ENCODE assay signal across 8 cellular contexts in genomic region chr20:44966030-44966961, GRCh38. TPM values are rescaled to one million over a fixed set of nuclear protein-coding genes. Genes with fewer than 3 reads are reported as not detected.
DNase-seq lines count a peak whose midpoint lies in the region; ATAC-seq, FAIRE-seq and TF ChIP-seq lines count a peak whose summit lies in the region.

STK4 (plus strand) TSS chr20:44966512; CDS start chr20:44966569, 57 bp downstream.

- peaks cover 0 to 11% (median 0%) of the 10 kb centered on the region in 3 donors for H3K4me1 ChIP-seq in pancreas
- H3K4me1 ChIP-seq in tibial artery = peaks cover 0 to 24% (median 10%) of the 10 kb centered on the region in 4 donors

- H3K9me3 ChIP-seq in pancreas (no peaks in the 10 kb centered on the region), tibial artery (no peaks in the 10 kb centered on the region)

- peak within 1 kb of the TSS; percentile 82 for H3K4me3 ChIP-seq in GM12864 (ENCODE audit: low read depth, low read length)
- peak within 1 kb of the TSS; percentile 60 to 94 (median 88) for H3K4me3 ChIP-seq in pancreas
- H3K4me3 ChIP-seq in tibial artery = peak within 1 kb of the TSS; percentile 71 to 92

- peak within 1 kb of the TSS; percentile 97 for H3K27ac Mint-ChIP-seq in activated naive CD8-positive, alpha-beta T cell treated with anti-CD3 and anti-CD28 coated beads for 36 hours

- H3K27ac ChIP-seq in pancreas = peak within 1 kb of the TSS; percentile 62 to 84 (median 78)
- H3K27ac ChIP-seq in tibial artery = peak within 1 kb of the TSS; percentile 85 to 88

- peaks cover 60% of the 10 kb centered on the region for H3K4me1 Mint-ChIP-seq in activated naive CD8-positive, alpha-beta T cell treated with anti-CD3 and anti-CD28 coated beads for 36 hours

- H3K36me3 ChIP-seq in pancreas (no peaks in the 10 kb centered on the region), tibial artery (no peaks in the 10 kb centered on the region)

- H3K4me3 Mint-ChIP-seq in activated naive CD8-positive, alpha-beta T cell treated with anti-CD3 and anti-CD28 coated beads for 36 hours = peak within 1 kb of the TSS; percentile 98

- TF ChIP-seq CTCF in GM12864 (IDR thresholded peaks at IDR 0.05; ENCODE audit: low read depth, low read length, missing control alignments) (peak; percentile 59), pancreas (IDR thresholded peaks at IDR 0.05) (peak in 2 of 4 donors; percentile 29 to 34), tibial artery (IDR thresholded peaks at IDR 0.05) (peak; percentile 47 to 52)

- intact Hi-C loops in head of caudate nucleus (cut with DNase I) = no loop called here
- intact Hi-C loops in pancreas (cut with DNase I) = no loop called here
- intact Hi-C loops in tibial artery (cut with DNase I; ENCODE audit: low total_unique reads) = no loop called here

- no peak for FAIRE-seq in pancreas (lab: Jason Lieb, UNC)

- H3K27me3 ChIP-seq in pancreas (no peaks in the 10 kb centered on the region), tibial artery (no peaks in the 10 kb centered on the region)

- H3K9me3 Mint-ChIP-seq in activated naive CD8-positive, alpha-beta T cell treated with anti-CD3 and anti-CD28 coated beads for 36 hours = peaks cover 5% of the 10 kb centered on the region

- H3K36me3 Mint-ChIP-seq in activated naive CD8-positive, alpha-beta T cell treated with anti-CD3 and anti-CD28 coated beads for 36 hours = peaks cover 42% of the 10 kb centered on the region

- whole genome bisulfite sequencing in pancreas, 2 donors = 1% methylated on average over 68 of the region's 68 CpGs

- H3K27me3 Mint-ChIP-seq in activated naive CD8-positive, alpha-beta T cell treated with anti-CD3 and anti-CD28 coated beads for 36 hours = peaks cover 4% of the 10 kb centered on the region

- DNase-seq in GM12864 (ENCODE audit: low read depth) = peak; percentile 83
- DNase-seq in NCI-H1105 (lab: John Stamatoyannopoulos, UW) = peak; percentile 96
- peak; percentile 87 for DNase-seq in SKM-1 treated with dmso at 0.1 percent for 144 hours (lab: John Stamatoyannopoulos, UW; ENCODE audit: unreplicated experiment)
- DNase-seq in activated naive CD8-positive, alpha-beta T cell treated with anti-CD3 and anti-CD28 coated beads for 36 hours = peak; percentile 96
- peak; percentile 88 to 97 (median 94) for DNase-seq in head of caudate nucleus
- DNase-seq in pancreas = peak; percentile 91 to 98 (median 94)
- DNase-seq in tibial artery = peak; percentile 91 to 97

- peak; percentile 71 for ATAC-seq in HG02623 (IDR thresholded peaks at IDR 0.05; ENCODE audit: unreplicated experiment)
- ATAC-seq in pancreas = peak; percentile 97 to 99 (median 99)

RNA-seq across cellular contexts. Expression of gene STK4, which starts in this region (rescaled TPM):
- total RNA-seq in activated naive CD8-positive, alpha-beta T cell treated with anti-CD3 and anti-CD28 coated beads for 36 hours = 100 to 1,000 TPM; 180 to 198 TPM
- total RNA-seq in pancreas = 10 to 100 TPM in 3 of 6 donors, 1 to 10 TPM in 3; 7.1 to 18.9 (median 10.4) TPM
- polyA plus RNA-seq in pancreas = 1 to 10 TPM; 3.7 to 5.0 TPM

Comparison
In these comparisons a context has a peak if more than half of its experiments do, and no peak if none do; other contexts are left out.
1. Peak in every context shown above with its lines: DNase-seq, ATAC-seq, H3K4me3 ChIP-seq and H3K27ac ChIP-seq.
2. RNA of gene STK4 (total RNA-seq): 180 to 198 TPM in activated naive CD8-positive, alpha-beta T cell treated with anti-CD3 and anti-CD28 coated beads for 36 hours; 7.1 to 18.9 TPM in pancreas; every median in the first group is over 4 times any median in the second.